8 cellular contexts compared by ENCODE assay signal in genomic region chr5:176675676-176676360, GRCh38. TPM values are rescaled to one million over a fixed set of nuclear protein-coding genes. Genes with fewer than 3 reads are reported as not detected.
DNase-seq lines count a peak whose midpoint lies in the region; ATAC-seq, FAIRE-seq and TF ChIP-seq lines count a peak whose summit lies in the region.
"Had no signal": no experiment of that assay in that cellular context is flagged by ENCODE, and none has a peak within 500 bp of the region (broad histone marks: within the 10 kb centered on the region; RNA-seq: fewer than 3 reads in every experiment).

No MANE protein-coding gene starts in this region.

- no peaks in the 10 kb centered on the region for H3K79me1 ChIP-seq in H1 (ENCODE audit: low read depth, low read length)

- no peak overlapping the region for H3K18ac ChIP-seq in H1 (ENCODE audit: extremely low read depth, low read length)

- H3K14ac ChIP-seq in H1 (ENCODE audit: insufficient read length) = no peak overlapping the region

- 76% methylated on average over 19 of the region's 19 CpGs; no CpG with 5 or more reads in 1 of the 2 experiments for WGBS in H1 (ENCODE audit: extremely low coverage in 1 of 2, insufficient coverage in 1 of 2, insufficient read length in 1 of 2, insufficient replicate concordance in 2 of 2, low coverage in 1 of 2, low lambda C conversion rate in 2 of 2, missing lambda C conversion rate in 1 of 2), 2 experiments

- H3K23ac ChIP-seq in H1 (ENCODE audit: insufficient read length) = no peak overlapping the region

- peaks cover 7% of the 10 kb centered on the region; the same call in 1 of the 2 replicates for H3K23me2 ChIP-seq in H1 (ENCODE audit: low read depth, low read length)

- no peak overlapping the region for H4K5ac ChIP-seq in H1 (ENCODE audit: insufficient read length, low read depth, low read length)

- peak; percentile 39 to 56 for TF ChIP-seq RAD21 in H1 (IDR thresholded peaks at IDR 0.05 in 1 of 2, conservative IDR thresholded peaks at IDR 0.05 in 1 of 2; ENCODE audit: low read depth in 2 of 2, low read length in 2 of 2)

- peaks cover 35% of the 10 kb centered on the region for H3K27me3 Mint-ChIP-seq in progenitor cell of endocrine pancreas
- peaks cover 35% of the 10 kb centered on the region for H3K27me3 Mint-ChIP-seq in activated CD8-positive, alpha-beta memory T cell treated with anti-CD3 and anti-CD28 coated beads, Interleukin-2, amount 10 ng/mL, durations not matched to agents 7 days and 5 days

- H3K27me3 ChIP-seq in H1 (replicated peaks in 1 of 4; ENCODE audit: control insufficient read depth in 3 of 4, extremely low read depth in 1 of 4, insufficient read depth in 3 of 4, low read length in 3 of 4) = peaks cover 0 to 18% (median 17%) of the 10 kb centered on the region in 4 experiments; a peak in 6 of 7 replicates

- no peaks in the 10 kb centered on the region for H4K20me1 ChIP-seq in H1 (replicated peaks in 1 of 2; ENCODE audit: control insufficient read depth in 1 of 2, insufficient read depth in 2 of 2, low read length in 2 of 2)

- H3K4me2 ChIP-seq in H1 (ENCODE audit: insufficient read depth in 1 of 2, low read depth in 2 of 2, low read length in 2 of 2) = no peak overlapping the region

- H3K27ac Mint-ChIP-seq in progenitor cell of endocrine pancreas = no peak overlapping the region
- H3K27ac Mint-ChIP-seq in activated CD8-positive, alpha-beta memory T cell treated with anti-CD3 and anti-CD28 coated beads, Interleukin-2, amount 10 ng/mL, durations not matched to agents 7 days and 5 days = no peak overlapping the region

- H2BK120ac ChIP-seq in H1 (replicated peaks; ENCODE audit: low read depth, low read length) = no peak overlapping the region

- FAIRE-seq in H1 (lab: Jason Lieb, UNC) = peak; percentile 60

- DNase-seq in NB4 (ENCODE audit: low read depth) (peak; percentile 61), H1 (ENCODE audit: low read depth in 1 of 2, low spot score in 2 of 2) (peak in 1 of 2 experiments; percentile 74), progenitor cell of endocrine pancreas (ENCODE audit: low spot score, unreplicated experiment) (no peak)
- DNase-seq in activated CD8-positive, alpha-beta memory T cell treated with anti-CD3 and anti-CD28 coated beads, Interleukin-2, amount 10 ng/mL, durations not matched to agents 7 days and 5 days = no peak
- no peak for DNase-seq in activated CD4-positive, alpha-beta T cell treated with anti-CD3 and anti-CD28 coated beads, Interleukin-2, amount 50 U/mL, for 1 hour
- DNase-seq: hypothalamus had no signal

- H3K4ac ChIP-seq in H1 (replicated peaks; ENCODE audit: insufficient read length, low read depth, low read length) = no peak overlapping the region

- no peaks in the 10 kb centered on the region for H3K36me3 Mint-ChIP-seq in progenitor cell of endocrine pancreas (ENCODE audit: insufficient read depth)
- H3K36me3 Mint-ChIP-seq in activated CD8-positive, alpha-beta memory T cell treated with anti-CD3 and anti-CD28 coated beads, Interleukin-2, amount 10 ng/mL, durations not matched to agents 7 days and 5 days = no peaks in the 10 kb centered on the region

- TF ChIP-seq EP300 in H1 (IDR thresholded peaks at IDR 0.05; ENCODE audit: borderline replicate concordance in 1 of 2, low read depth in 2 of 2, low read length in 2 of 2) = no peak

- H3K4me3 Mint-ChIP-seq in progenitor cell of endocrine pancreas (ENCODE audit: low read depth) = no peak overlapping the region
- no peak overlapping the region for H3K4me3 Mint-ChIP-seq in activated CD8-positive, alpha-beta memory T cell treated with anti-CD3 and anti-CD28 coated beads, Interleukin-2, amount 10 ng/mL, durations not matched to agents 7 days and 5 days

- POLR2A ChIA-PET in H1 (lab: Charles Lee; ENCODE audit: partially characterized antibody) = interaction anchor here (1.6 kb wide), 1 partner anchor 12 kb away, joined by 7 read pairs; no protein-coding TSS in a partner anchor

- no peak overlapping the region for H3K9ac ChIP-seq in H1 (replicated peaks in 1 of 4; ENCODE audit: extremely low read depth in 1 of 4, low read depth in 3 of 4, low read length in 3 of 4)

- TF ChIP-seq CTCF in GM12873 (IDR thresholded peaks at IDR 0.05; ENCODE audit: insufficient read depth, low read depth, low read length, missing control alignments) (peak; percentile 49), NB4 (IDR thresholded peaks at IDR 0.05; ENCODE audit: low read depth, low read length) (peak; percentile 49), H1 (IDR thresholded peaks at IDR 0.05; ENCODE audit: control extremely low read depth in 1 of 3, insufficient read depth in 1 of 3, low read depth in 1 of 3, low read length in 3 of 3) (peak in 2 of 3 experiments; percentile 65 to 86; a peak in 3 of 4 replicates), progenitor cell of endocrine pancreas (IDR thresholded peaks at IDR 0.05; ENCODE audit: unreplicated experiment) (peak; percentile 75)

- H3K79me2 ChIP-seq in H1 (ENCODE audit: control insufficient read depth in 1 of 2, insufficient read depth in 2 of 2, low read length in 2 of 2) = no peaks in the 10 kb centered on the region

- H2BK15ac ChIP-seq in H1 (ENCODE audit: low read length) = 0 out of 2 replicates have a peak overlapping the region, but pooled peaks have one; percentile 6

- no peak overlapping the region for H4K8ac ChIP-seq in H1 (ENCODE audit: extremely low read depth, insufficient read depth, low read length)

- TF ChIP-seq POLR2A in NB4 (IDR thresholded peaks at IDR 0.05; ENCODE audit: extremely low read depth, insufficient read length) (no peak), H1 (IDR thresholded peaks at IDR 0.05; ENCODE audit: control extremely low read depth in 1 of 2, low read depth in 2 of 2, low read length in 2 of 2) (no peak)

- H2AFZ ChIP-seq in H1 (ENCODE audit: low read length) = no peak overlapping the region

- H3K9me3 Mint-ChIP-seq in progenitor cell of endocrine pancreas (ENCODE audit: low read depth) = no peaks in the 10 kb centered on the region
- no peaks in the 10 kb centered on the region for H3K9me3 Mint-ChIP-seq in activated CD8-positive, alpha-beta memory T cell treated with anti-CD3 and anti-CD28 coated beads, Interleukin-2, amount 10 ng/mL, durations not matched to agents 7 days and 5 days (ENCODE audit: low read depth)

- H3K4me3 ChIP-seq in NB4 (ENCODE audit: low read depth, low read length) = no peak overlapping the region
- no peak overlapping the region for H3K4me3 ChIP-seq in H1 (ENCODE audit: extremely low read depth in 1 of 4, insufficient read depth in 2 of 4, low read depth in 3 of 4, low read length in 4 of 4)

- H3K4me1 Mint-ChIP-seq in progenitor cell of endocrine pancreas (ENCODE audit: low read depth) = peaks cover 3% of the 10 kb centered on the region
- no peaks in the 10 kb centered on the region for H3K4me1 Mint-ChIP-seq in activated CD8-positive, alpha-beta memory T cell treated with anti-CD3 and anti-CD28 coated beads, Interleukin-2, amount 10 ng/mL, durations not matched to agents 7 days and 5 days

- peaks cover 0 to 17% (median 11%) of the 10 kb centered on the region in 4 experiments; a peak in 6 of 7 replicates for H3K4me1 ChIP-seq in H1 (replicated peaks in 1 of 4; ENCODE audit: control insufficient read depth in 3 of 4, insufficient read depth in 4 of 4, low read length in 3 of 4)

- H2BK5ac ChIP-seq in H1 (ENCODE audit: low read depth, low read length) = no peak overlapping the region; the same call in 1 of the 2 replicates

- H3K56ac ChIP-seq in H1 (replicated peaks; ENCODE audit: insufficient read length, low read depth, low read length) = no peak overlapping the region

- H2AK5ac ChIP-seq in H1 (ENCODE audit: low read depth, low read length) = no peak overlapping the region

- H3K27ac ChIP-seq in H1 (ENCODE audit: low read depth, low read length) = no peak overlapping the region

- no peaks in the 10 kb centered on the region for H3K9me3 ChIP-seq in H1 (ENCODE audit: insufficient read depth in 2 of 2, low read depth in 1 of 2, low read length in 1 of 2)

- peak overlapping the region; percentile 77; the same call in 1 of the 2 replicates for H2BK12ac ChIP-seq in H1 (ENCODE audit: low read depth, low read length)

- ATAC-seq in GM21515 (IDR thresholded peaks at IDR 0.05; ENCODE audit: unreplicated experiment) = no peak
- no peak for ATAC-seq in activated CD8-positive, alpha-beta memory T cell treated with anti-CD3 and anti-CD28 coated beads, Interleukin-2, amount 10 ng/mL, durations not matched to agents 7 days and 5 days

- H3K36me3 ChIP-seq in H1 (ENCODE audit: control insufficient read depth in 2 of 4, insufficient read depth in 4 of 4, low read length in 3 of 4) = no peaks in the 10 kb centered on the region

- CTCF ChIA-PET in H1 (lab: Charles Lee; ENCODE audit: partially characterized antibody) = interaction anchor here (0.6 to 35.1 kb wide), 9 partner anchors 9 to 293 kb away, joined by 3 to 859 read pairs (median 4); no protein-coding TSS in a partner anchor
- CTCF ChIA-PET in activated CD8-positive, alpha-beta memory T cell treated with anti-CD3 and anti-CD28 coated beads, Interleukin-2, amount 10 ng/mL, durations not matched to agents 7 days and 5 days (lab: Charles Lee) = interaction anchor here (1.3 kb wide), 1 partner anchor 15 kb away, joined by 7 read pairs; no protein-coding TSS in a partner anchor

- H4K91ac ChIP-seq in H1 (replicated peaks; ENCODE audit: insufficient read length, low read length) = peak overlapping the region; percentile 16

- 0 out of 2 replicates have a peak overlapping the region, but pooled peaks have one; percentile 61 for H2BK20ac ChIP-seq in H1 (ENCODE audit: low read length)

RNA-seq across cellular contexts. Expression of gene TSPAN17, which starts 28.5 kb away (rescaled TPM):
- total RNA-seq in H1 (2021; fragmentation: NEBNext Ultra II Directional; extraction: Animal tissue kit (Norgen Biotek cat#: 25700)) = 53.7 and 54.7 TPM in 2 replicates
- polyA plus RNA-seq in H1 (2011; rRNA removed) = 41.5 and 54.8 TPM in 2 replicates
- 55.9 TPM for polyA plus RNA-seq in H1 (2011; cell fraction: cytosol; rRNA removed)
- polyA plus RNA-seq in H1 (2011; cell fraction: nucleus; rRNA removed) = 75.9 TPM
- 34.3 to 51.2 TPM (median 49.7 TPM) in 4 replicates for polyA plus RNA-seq in H1 (2012, experiment 1 of 2)
- polyA plus RNA-seq in H1 (2012, experiment 2 of 2) = 65.9 TPM
- 29.8 TPM for polyA plus RNA-seq in H1 (2013, experiment 1 of 2)
- polyA plus RNA-seq in H1 (2013, experiment 2 of 2) = 33.1 TPM
- polyA minus RNA-seq in H1 (2011; rRNA and poly(A)+ RNA removed) = 50.7 and 74.4 TPM in 2 replicates
- polyA minus RNA-seq in H1 (2011; cell fraction: cytosol; rRNA and poly(A)+ RNA removed) = 32.1 TPM
- 29.1 TPM for polyA minus RNA-seq in H1 (2011; cell fraction: nucleus; rRNA and poly(A)+ RNA removed)
- total RNA-seq in progenitor cell of endocrine pancreas = 37.3 and 37.5 TPM in 2 replicates
- total RNA-seq in activated CD8-positive, alpha-beta memory T cell treated with anti-CD3 and anti-CD28 coated beads, Interleukin-2, amount 10 ng/mL, durations not matched to agents 7 days and 5 days = 10 to 100 TPM; 31.5 to 39.2 TPM

RNA-seq across cellular contexts. Expression of gene EIF4E1B, which starts 45.3 kb away (rescaled TPM):
- total RNA-seq in H1 (2021; fragmentation: NEBNext Ultra II Directional; extraction: Animal tissue kit (Norgen Biotek cat#: 25700)) = 0.63 and 0.97 TPM in 2 replicates
- polyA plus RNA-seq in H1 (2011; rRNA removed) = 1.3 and 1.9 TPM in 2 replicates
- polyA plus RNA-seq in H1 (2011; cell fraction: cytosol; rRNA removed) = 3.3 TPM
- 4.1 TPM for polyA plus RNA-seq in H1 (2011; cell fraction: nucleus; rRNA removed)
- polyA plus RNA-seq in H1 (2012, experiment 1 of 2) = 2.1 to 3.5 TPM (median 2.7 TPM) in 4 replicates
- 1.1 TPM for polyA plus RNA-seq in H1 (2012, experiment 2 of 2)
- 0.53 TPM for polyA plus RNA-seq in H1 (2013, experiment 1 of 2)
- polyA plus RNA-seq in H1 (2013, experiment 2 of 2) = 0.77 TPM
- polyA minus RNA-seq in H1 (2011; rRNA and poly(A)+ RNA removed) = 0.54 and 0.80 TPM in 2 replicates
- not detected for polyA minus RNA-seq in H1 (2011; cell fraction: cytosol; rRNA and poly(A)+ RNA removed)
- 1.00 TPM for polyA minus RNA-seq in H1 (2011; cell fraction: nucleus; rRNA and poly(A)+ RNA removed)
- total RNA-seq in progenitor cell of endocrine pancreas = not detected in 2 replicates
- not detected for total RNA-seq in activated CD8-positive, alpha-beta memory T cell treated with anti-CD3 and anti-CD28 coated beads, Interleukin-2, amount 10 ng/mL, durations not matched to agents 7 days and 5 days

RNA-seq across cellular contexts. Expression of gene SNCB, which starts 45.5 kb away (rescaled TPM):
- 5.9 and 6.9 TPM in 2 replicates for total RNA-seq in H1 (2021; fragmentation: NEBNext Ultra II Directional; extraction: Animal tissue kit (Norgen Biotek cat#: 25700))
- 4.2 and 8.9 TPM in 2 replicates for polyA plus RNA-seq in H1 (2011; rRNA removed)
- 5.6 TPM for polyA plus RNA-seq in H1 (2011; cell fraction: cytosol; rRNA removed)
- 4.7 TPM for polyA plus RNA-seq in H1 (2011; cell fraction: nucleus; rRNA removed)
- 4.3 to 7.8 TPM (median 6.9 TPM) in 4 replicates for polyA plus RNA-seq in H1 (2012, experiment 1 of 2)
- polyA plus RNA-seq in H1 (2012, experiment 2 of 2) = 8.0 TPM
- polyA plus RNA-seq in H1 (2013, experiment 1 of 2) = 6.2 TPM
- 5.8 TPM for polyA plus RNA-seq in H1 (2013, experiment 2 of 2)
- 0.41 and 0.54 TPM in 2 replicates for polyA minus RNA-seq in H1 (2011; rRNA and poly(A)+ RNA removed)
- polyA minus RNA-seq in H1 (2011; cell fraction: cytosol; rRNA and poly(A)+ RNA removed) = 3.1 TPM
- 2.5 TPM for polyA minus RNA-seq in H1 (2011; cell fraction: nucleus; rRNA and poly(A)+ RNA removed)
- 0.24 TPM in 1 of 2 replicates, not detected in the other for total RNA-seq in progenitor cell of endocrine pancreas
- total RNA-seq in activated CD8-positive, alpha-beta memory T cell treated with anti-CD3 and anti-CD28 coated beads, Interleukin-2, amount 10 ng/mL, durations not matched to agents 7 days and 5 days = not detected
